18 cellular contexts compared by ENCODE assay signal in genomic region chr1:214027498-214027897, GRCh38. TPM values are rescaled to one million over a fixed set of nuclear protein-coding genes. Genes with fewer than 3 reads are reported as not detected.
DNase-seq lines count a peak whose midpoint lies in the region; ATAC-seq and TF ChIP-seq lines count a peak whose summit lies in the region.
"Had no signal": no experiment of that assay in that cellular context is flagged by ENCODE, and none has a peak within 500 bp of the region (broad histone marks: within the 10 kb centered on the region; RNA-seq: fewer than 3 reads in every experiment).

No MANE protein-coding gene starts in this region.

- H3K27ac ChIP-seq in HUES64 (ENCODE audit: low read depth, low read length) (peak overlapping the region; percentile 50), hepatocyte (peak overlapping the region; percentile 29)
- H3K27ac ChIP-seq: GM23248, Peyer's patch had no signal

- WGBS in HUES64, result 59% methylated on average over 4 of the region's 5 CpGs
- 41% methylated on average over 5 of the region's 5 CpGs for WGBS in hepatocyte (ENCODE audit: low lambda C conversion rate, missing lambda C conversion rate)

- H3K36me3 ChIP-seq in ES-I3 (ENCODE audit: insufficient read depth, low read length), result no peaks in the 10 kb centered on the region
- H3K36me3 ChIP-seq in HUES64 (ENCODE audit: insufficient read depth, low read length), result no peaks in the 10 kb centered on the region
- H3K36me3 ChIP-seq in hepatocyte (replicated peaks; ENCODE audit: insufficient read depth, low read depth), result no peaks in the 10 kb centered on the region
- H3K36me3 ChIP-seq: Peyer's patch had no signal

- no peaks in the 10 kb centered on the region for H3K9me3 Mint-ChIP-seq in progenitor cell of endocrine pancreas (ENCODE audit: low read depth)

- H3K36me3 Mint-ChIP-seq in progenitor cell of endocrine pancreas (ENCODE audit: insufficient read depth), result peaks cover 24% of the 10 kb centered on the region

- DNase-seq in hepatocyte (ENCODE audit: low spot score), result no peak
- no peak for DNase-seq in progenitor cell of endocrine pancreas (ENCODE audit: low spot score, unreplicated experiment)
- no peak for DNase-seq in stimulated activated CD4-positive, alpha-beta T cell treated with anti-CD3 and anti-CD28 coated beads, Interleukin-2, amount 100 ng/mL, for 24 hours
- DNase-seq in D341Med (ENCODE audit: low spot score), result no peak
- DNase-seq: AML-193, DMS79, GM23248, Karpas-422, MM.1S, NCI-H1105 treated with DMSO at 0.1 percent for 48 hours, NCI-H187, NCI-H748 treated with DMSO at 0.1 percent for 48 hours, Peyer's patch, SHP77 treated with DMSO at 0.1 percent for 48 hours had no signal

- no peak overlapping the region for H2AFZ ChIP-seq in hepatocyte
- H2AFZ ChIP-seq: GM23248 had no signal

- H4K20me1 ChIP-seq in hepatocyte (ENCODE audit: insufficient read depth, poor library complexity, severe bottlenecking), result no peaks in the 10 kb centered on the region

- H3K4me1 Mint-ChIP-seq in progenitor cell of endocrine pancreas (ENCODE audit: low read depth), result peaks cover 45% of the 10 kb centered on the region

- no peaks in the 10 kb centered on the region for H3K79me2 ChIP-seq in hepatocyte

- H3K4me3 Mint-ChIP-seq in progenitor cell of endocrine pancreas (ENCODE audit: low read depth), result peak overlapping the region; percentile 36

- H3K9me2 ChIP-seq in hepatocyte (replicated peaks; ENCODE audit: insufficient read depth), result no peaks in the 10 kb centered on the region

- H3K9ac ChIP-seq in ES-I3 (ENCODE audit: low read depth, low read length) (peak overlapping the region; percentile 30; the same call in 1 of the 2 replicates), HUES64 (ENCODE audit: low read depth, low read length) (0 out of 2 replicates have a peak overlapping the region, but pooled peaks have one; percentile 8)
- H3K9ac ChIP-seq: GM23248 had no signal

- H3K27me3 ChIP-seq in HUES64 (ENCODE audit: insufficient read depth, low read length) (no peaks in the 10 kb centered on the region), hepatocyte (no peaks in the 10 kb centered on the region)
- H3K27me3 ChIP-seq: Peyer's patch had no signal

- H3K4me1 ChIP-seq in ES-I3 (ENCODE audit: insufficient read depth, low read length) (peaks cover 46% of the 10 kb centered on the region), HUES64 (ENCODE audit: insufficient read depth, low read length) (peaks cover 59% of the 10 kb centered on the region), hepatocyte (ENCODE audit: insufficient read depth) (peaks cover 23% of the 10 kb centered on the region)
- H3K4me1 ChIP-seq: Peyer's patch had no signal

- no peaks in the 10 kb centered on the region for H3K27me3 Mint-ChIP-seq in progenitor cell of endocrine pancreas

- no peaks in the 10 kb centered on the region for H3K9me3 ChIP-seq in ES-I3 (ENCODE audit: control insufficient read depth, insufficient read depth, low read length)
- no peaks in the 10 kb centered on the region for H3K9me3 ChIP-seq in HUES64 (ENCODE audit: insufficient read depth, low read depth, low read length)
- no peaks in the 10 kb centered on the region for H3K9me3 ChIP-seq in hepatocyte (ENCODE audit: low read depth)
- H3K9me3 ChIP-seq: Peyer's patch had no signal

- H3K27ac Mint-ChIP-seq in progenitor cell of endocrine pancreas, result peak overlapping the region; percentile 89

- no peak for TF ChIP-seq CTCF in hepatocyte (IDR thresholded peaks at IDR 0.05; ENCODE audit: poor library complexity)
- TF ChIP-seq CTCF in progenitor cell of endocrine pancreas (IDR thresholded peaks at IDR 0.05; ENCODE audit: unreplicated experiment), result no peak

- ATAC-seq in HG02571 (IDR thresholded peaks at IDR 0.05; ENCODE audit: unreplicated experiment), result no peak
- no peak for ATAC-seq in HG03139 (IDR thresholded peaks at IDR 0.05; ENCODE audit: unreplicated experiment)

- H3K4me2 ChIP-seq in hepatocyte, result peak overlapping the region; percentile 9

- peak overlapping the region; percentile 17; the same call in 1 of the 2 replicates for H3K4me3 ChIP-seq in HUES64 (ENCODE audit: low read length)
- H3K4me3 ChIP-seq in hepatocyte, result no peak overlapping the region
- H3K4me3 ChIP-seq: GM23248, Peyer's patch had no signal

RNA-seq across cellular contexts. Expression of gene PROX1, which starts 39.7 kb away (rescaled TPM):
- polyA plus RNA-seq in HUES64 (2013, experiment 1 of 2), result 1.1 TPM
- 1.6 TPM for polyA plus RNA-seq in HUES64 (2013, experiment 2 of 2)
- 15.7 and 18.7 TPM in 2 replicates for total RNA-seq in hepatocyte
- polyA plus RNA-seq in hepatocyte, result 4.8 and 6.7 TPM in 2 replicates
- 63.2 and 73.9 TPM in 2 replicates for total RNA-seq in progenitor cell of endocrine pancreas
